In genomic region chr12:124738636-124739467, GRCh38 we compare ENCODE assay signal across 16 cellular contexts.
DNase-seq lines count a peak whose midpoint lies in the region; ATAC-seq and TF ChIP-seq lines count a peak whose summit lies in the region.
"Had no signal": no experiment of that assay in that cellular context is flagged by ENCODE, and none has a peak within 500 bp of the region (broad histone marks: within the 10 kb centered on the region; RNA-seq: fewer than 3 reads in every experiment).

No MANE protein-coding gene starts in this region.

- H3K4me3 Mint-ChIP-seq in effector memory CD8-positive, alpha-beta T cell = peak overlapping the region in 1 of 2 donors; percentile 44
- H3K4me3 Mint-ChIP-seq in nephron = no peak overlapping the region
- H3K4me3 Mint-ChIP-seq: stimulated activated naive CD8-positive, alpha-beta T cell treated with anti-CD3 and anti-CD28 coated beads, Interleukin-15, amount 100 ng/mL, for 72 hours had no signal

- H3K4me1 Mint-ChIP-seq in effector memory CD8-positive, alpha-beta T cell (ENCODE audit: low read depth in 2 of 2) = peaks cover 4 to 14% of the 10 kb centered on the region in 2 donors
- peaks cover 60% of the 10 kb centered on the region for H3K4me1 Mint-ChIP-seq in nephron

- no TSS peak for BruUV-seq in PC-9 (replicated peaks; lab: Mats Ljungman, UMichigan)

- H3K9me3 Mint-ChIP-seq in effector memory CD8-positive, alpha-beta T cell = no peaks in the 10 kb centered on the region
- peaks cover 4% of the 10 kb centered on the region for H3K9me3 Mint-ChIP-seq in nephron
- H3K9me3 Mint-ChIP-seq: stimulated activated naive CD8-positive, alpha-beta T cell treated with anti-CD3 and anti-CD28 coated beads, Interleukin-15, amount 100 ng/mL, for 72 hours had no signal

- TF ChIP-seq CTCF in PC-9 (conservative IDR thresholded peaks at IDR 0.05) = no peak
- TF ChIP-seq CTCF in nephron (IDR thresholded peaks at IDR 0.05; ENCODE audit: unreplicated experiment in 3 of 3) = no peak

- H3K4me1 ChIP-seq in BLaER1 treated with 17β-estradiol and CSF1 and Interleukin-3, amounts not matched to agents 10 nM and 100 nM = peaks cover 54 to 97% (median 92%) of the 10 kb centered on the region in 10 experiments
- peaks cover 14% of the 10 kb centered on the region; the same call in 1 of the 2 replicates for H3K4me1 ChIP-seq in PC-9 (replicated peaks; ENCODE audit: insufficient read depth)

- ATAC-seq in effector memory CD8-positive, alpha-beta T cell (replicated peaks) = no peak
- ATAC-seq in HG02938 (IDR thresholded peaks at IDR 0.05; ENCODE audit: unreplicated experiment) (no peak), GM18909 (IDR thresholded peaks at IDR 0.05; ENCODE audit: poor library complexity, unreplicated experiment) (no peak), GM18907 (IDR thresholded peaks at IDR 0.05; ENCODE audit: unreplicated experiment) (no peak)
- ATAC-seq: left lung; stimulated activated naive CD8-positive, alpha-beta T cell treated with anti-CD3 and anti-CD28 coated beads, Interleukin-15, amount 100 ng/mL, for 72 hours had no signal

- peaks cover 18% of the 10 kb centered on the region; the same call in 1 of the 2 replicates for H3F3A ChIP-seq in PC-9 (ENCODE audit: insufficient read depth, low read depth)

- H3K79me2 ChIP-seq in PC-9 (ENCODE audit: low read depth) = no peaks in the 10 kb centered on the region

- H3K9me2 ChIP-seq in PC-9 (ENCODE audit: insufficient read depth) = no peaks in the 10 kb centered on the region

- intact Hi-C loops in PC-9 (cut with micrococcal nuclease; ENCODE audit: unreplicated experiment) = no loop called here

- peak overlapping the region; percentile 21 to 92 (median 78); a peak in 18 of 22 replicates for H3K4me2 ChIP-seq in BLaER1 treated with 17β-estradiol and CSF1 and Interleukin-3, amounts not matched to agents 10 nM and 100 nM
- H3K4me2 ChIP-seq in PC-9 = peak overlapping the region; percentile 10; the same call in 1 of the 2 replicates

- H3K9me3 ChIP-seq in BLaER1 treated with 17β-estradiol and CSF1 and Interleukin-3, amounts not matched to agents 10 nM and 100 nM (replicated peaks in 1 of 11) = peaks cover 0 to 11% (median 5%) of the 10 kb centered on the region in 11 experiments; a peak in 7 of 22 replicates
- H3K9me3 ChIP-seq in PC-9 (ENCODE audit: insufficient read depth, low read depth) = peaks cover 4% of the 10 kb centered on the region; the same call in 1 of the 2 replicates

- H3K9ac ChIP-seq in BLaER1 treated with 17β-estradiol and CSF1 and Interleukin-3, amounts not matched to agents 10 nM and 100 nM = peak overlapping the region in 1 of 11 experiments; percentile 32; a peak in 2 of 22 replicates

- H3K27me3 Mint-ChIP-seq in effector memory CD8-positive, alpha-beta T cell = peaks cover 15 to 39% of the 10 kb centered on the region in 2 donors
- H3K27me3 Mint-ChIP-seq in nephron (ENCODE audit: low read depth) = peaks cover 22% of the 10 kb centered on the region

- no peaks in the 10 kb centered on the region; a peak in 1 of 22 replicates for H3K27me3 ChIP-seq in BLaER1 treated with 17β-estradiol and CSF1 and Interleukin-3, amounts not matched to agents 10 nM and 100 nM
- no peaks in the 10 kb centered on the region for H3K27me3 ChIP-seq in PC-9 (ENCODE audit: insufficient read depth, low read depth)
- H3K27me3 ChIP-seq: left lung had no signal

- no peaks in the 10 kb centered on the region for H4K20me1 ChIP-seq in BLaER1 treated with 17β-estradiol and CSF1 and Interleukin-3, amounts not matched to agents 10 nM and 100 nM
- H4K20me1 ChIP-seq in PC-9 (ENCODE audit: insufficient read depth) = no peaks in the 10 kb centered on the region

- CTCF ChIA-PET in PC-9 (lab: Charles Lee) = no interaction called here

- peak overlapping the region; percentile 10 to 64 for H3K27ac Mint-ChIP-seq in effector memory CD8-positive, alpha-beta T cell
- H3K27ac Mint-ChIP-seq in nephron = peak overlapping the region; percentile 13 to 71 (median 63)
- H3K27ac Mint-ChIP-seq: stimulated activated naive CD8-positive, alpha-beta T cell treated with anti-CD3 and anti-CD28 coated beads, Interleukin-15, amount 100 ng/mL, for 72 hours had no signal

- H3K36me3 ChIP-seq in BLaER1 treated with 17β-estradiol and CSF1 and Interleukin-3, amounts not matched to agents 10 nM and 100 nM = no peaks in the 10 kb centered on the region
- no peaks in the 10 kb centered on the region for H3K36me3 ChIP-seq in PC-9 (ENCODE audit: low read depth)
- H3K36me3 ChIP-seq: left lung had no signal

- H3K4me3 ChIP-seq in BLaER1 treated with 17β-estradiol and CSF1 and Interleukin-3, amounts not matched to agents 10 nM and 100 nM = no peak overlapping the region
- no peak overlapping the region for H3K4me3 ChIP-seq in PC-9
- H3K4me3 ChIP-seq: left lung, SK-N-MC had no signal

- DNase-seq in PC-9 = peak in 1 of 2 experiments; percentile 51
- DNase-seq in effector memory CD8-positive, alpha-beta T cell = no peak
- DNase-seq in stimulated activated CD4-positive, alpha-beta T cell treated with anti-CD3 and anti-CD28 coated beads, Interleukin-2, amount 100 ng/mL, for 48 hours = no peak
- DNase-seq: AML-193; HCEC 1CT; Karpas-422; left lung; NCI-H1436 treated with DMSO at 0.1 percent for 48 hours; NCI-H226; stimulated activated naive CD8-positive, alpha-beta T cell treated with anti-CD3 and anti-CD28 coated beads, Interleukin-15, amount 100 ng/mL, for 72 hours had no signal

- POLR2A ChIA-PET in PC-9 (lab: Charles Lee; ENCODE audit: unreplicated experiment) = no interaction called here

- no peaks in the 10 kb centered on the region for H3K36me3 Mint-ChIP-seq in effector memory CD8-positive, alpha-beta T cell (ENCODE audit: insufficient read depth)
- H3K36me3 Mint-ChIP-seq in nephron (ENCODE audit: low read depth) = no peaks in the 10 kb centered on the region

- H3K27ac ChIP-seq in BLaER1 treated with 17β-estradiol and CSF1 and Interleukin-3, amounts not matched to agents 10 nM and 100 nM = peak overlapping the region in 2 of 11 experiments; percentile 6 to 39; a peak in 2 of 22 replicates
- no peak overlapping the region; the same call in 1 of the 2 replicates for H3K27ac ChIP-seq in PC-9
- H3K27ac ChIP-seq: left lung, SK-N-MC had no signal

- H2AFZ ChIP-seq in PC-9 = no peak overlapping the region
